ENCODE assay signal across 8 cellular contexts in genomic region chr3:101676765-101677435, GRCh38. TPM values are rescaled to one million over a fixed set of nuclear protein-coding genes. Genes with fewer than 3 reads are reported as not detected.
DNase-seq lines count a peak whose midpoint lies in the region; ATAC-seq lines count a peak whose summit lies in the region.

TSS of gene ZBTB11 (minus strand) at chr3:101677132. CDS start at chr3:101676914, 218 bp downstream.

- POLR2A ChIA-PET in activated CD4-positive, alpha-beta T cell treated with anti-CD3 and anti-CD28 coated beads, Interleukin-2, amount 10 ng/mL, durations not matched to agents 7 days and 5 days (lab: Charles Lee), result interaction anchor here (1.1 kb wide), 1 partner anchor 103 kb away, joined by 3 read pairs; the partner anchor contains the start of gene PCNP

- H4K8ac ChIP-seq in mesenchymal stem cell (ENCODE audit: low read length), result peak within 1 kb of the TSS; percentile 87

- H3K36me3 Mint-ChIP-seq in activated CD4-positive, alpha-beta T cell treated with anti-CD3 and anti-CD28 coated beads, Interleukin-2, amount 10 ng/mL, durations not matched to agents 7 days and 5 days (ENCODE audit: low read depth), result peaks cover 38% of the 10 kb centered on the region

- H2AK5ac ChIP-seq in mesenchymal stem cell (ENCODE audit: low read length, severe bottlenecking), result no peak within 1 kb of the TSS

- H3K27me3 ChIP-seq in mesenchymal stem cell (ENCODE audit: control insufficient read depth in 1 of 2, insufficient read depth in 1 of 2, low read length in 2 of 2), result no peaks in the 10 kb centered on the region

- peak within 1 kb of the TSS; percentile 88 for H3K4me2 ChIP-seq in mesenchymal stem cell (ENCODE audit: low read length, poor library complexity, severe bottlenecking)

- peak; percentile 96 for DNase-seq in AG08396 (ENCODE audit: low spot score)
- DNase-seq in activated CD4-positive, alpha-beta T cell treated with anti-CD3 and anti-CD28 coated beads, Interleukin-2, amount 10 ng/mL, durations not matched to agents 7 days and 5 days, result peak; percentile 100
- DNase-seq in effector CD4-positive, alpha-beta T cell, result peak; percentile 100
- peak; percentile 100 for DNase-seq in mesenchymal stem cell
- peak; percentile 98 to 100 for DNase-seq in stimulated activated CD8-positive, alpha-beta memory T cell treated with anti-CD3 and anti-CD28 coated beads, Interleukin-15, amount 100 ng/mL, for 4 hours (ENCODE audit: low read depth in 2 of 2)
- no peak for DNase-seq in NCI-H187 (lab: John Stamatoyannopoulos, UW)

- H3K4me1 Mint-ChIP-seq in activated CD4-positive, alpha-beta T cell treated with anti-CD3 and anti-CD28 coated beads, Interleukin-2, amount 10 ng/mL, durations not matched to agents 7 days and 5 days, result peaks cover 52% of the 10 kb centered on the region

- CTCF ChIA-PET in activated CD4-positive, alpha-beta T cell treated with anti-CD3 and anti-CD28 coated beads, Interleukin-2, amount 10 ng/mL, durations not matched to agents 7 days and 5 days (lab: Charles Lee), result interaction anchor here (1.0 to 3.6 kb wide), 6 partner anchors 9 to 260 kb away, joined by 3 to 21 read pairs (median 6); partner anchors contain the start of genes PCNP and RPL24

- H3K27me3 Mint-ChIP-seq in activated CD4-positive, alpha-beta T cell treated with anti-CD3 and anti-CD28 coated beads, Interleukin-2, amount 10 ng/mL, durations not matched to agents 7 days and 5 days, result no peaks in the 10 kb centered on the region

- peak within 1 kb of the TSS; percentile 33 to 77 for H2BK12ac ChIP-seq in mesenchymal stem cell (ENCODE audit: low read length in 2 of 2)

- H3K9me3 ChIP-seq in mesenchymal stem cell (ENCODE audit: control insufficient read depth, low read length), result no peaks in the 10 kb centered on the region

- under 1% methylated on average over 53 of the region's 57 CpGs for WGBS in mesenchymal stem cell

- no peaks in the 10 kb centered on the region for H3K9me3 Mint-ChIP-seq in activated CD4-positive, alpha-beta T cell treated with anti-CD3 and anti-CD28 coated beads, Interleukin-2, amount 10 ng/mL, durations not matched to agents 7 days and 5 days

- H4K91ac ChIP-seq in mesenchymal stem cell (ENCODE audit: low read length), result peak within 1 kb of the TSS; percentile 97

- peak within 1 kb of the TSS; percentile 96 for H3K9ac ChIP-seq in mesenchymal stem cell (ENCODE audit: low read length)

- peak within 1 kb of the TSS; percentile 98 for H3K27ac Mint-ChIP-seq in activated CD4-positive, alpha-beta T cell treated with anti-CD3 and anti-CD28 coated beads, Interleukin-2, amount 10 ng/mL, durations not matched to agents 7 days and 5 days

- H2BK15ac ChIP-seq in mesenchymal stem cell (ENCODE audit: low read depth, poor library complexity, severe bottlenecking), result peak within 1 kb of the TSS; percentile 93

- H3K4me3 Mint-ChIP-seq in activated CD4-positive, alpha-beta T cell treated with anti-CD3 and anti-CD28 coated beads, Interleukin-2, amount 10 ng/mL, durations not matched to agents 7 days and 5 days, result peak within 1 kb of the TSS; percentile 93

- peak within 1 kb of the TSS; percentile 99 to 100 for H3K4me3 ChIP-seq in mesenchymal stem cell (ENCODE audit: insufficient read depth in 1 of 2, low read depth in 1 of 2, low read length in 2 of 2)

- peak within 1 kb of the TSS in 1 of 2 experiments; percentile 99 for H3K14ac ChIP-seq in mesenchymal stem cell (ENCODE audit: low read length in 2 of 2)

- H3K23ac ChIP-seq in mesenchymal stem cell (ENCODE audit: low read length in 2 of 2), result peak within 1 kb of the TSS; percentile 90 to 92

- peak within 1 kb of the TSS; percentile 87 for H2AFZ ChIP-seq in mesenchymal stem cell (ENCODE audit: low read depth, low read length)

- peaks cover 21 to 22% of the 10 kb centered on the region in 2 experiments for H3K36me3 ChIP-seq in mesenchymal stem cell (ENCODE audit: control insufficient read depth in 1 of 2, insufficient read depth in 2 of 2, low read depth in 1 of 2, low read length in 2 of 2)

- peak within 1 kb of the TSS; percentile 46 for H2BK5ac ChIP-seq in mesenchymal stem cell (ENCODE audit: low read depth, low read length, poor library complexity, severe bottlenecking)

- ATAC-seq in GM19328 (IDR thresholded peaks at IDR 0.05; ENCODE audit: unreplicated experiment) (peak; percentile 55), HG03558 (IDR thresholded peaks at IDR 0.05; ENCODE audit: extremely low read depth, unreplicated experiment) (peak; percentile 57)

- H3K18ac ChIP-seq in mesenchymal stem cell (ENCODE audit: low read depth in 1 of 2, low read length in 2 of 2), result peak within 1 kb of the TSS; percentile 98 to 99

- peak within 1 kb of the TSS; percentile 39 to 94 for H3K4ac ChIP-seq in mesenchymal stem cell (ENCODE audit: low read depth in 1 of 2, low read length in 2 of 2)

- H3K4me1 ChIP-seq in mesenchymal stem cell (ENCODE audit: control insufficient read depth, insufficient read depth, low read depth, low read length), result peaks cover 15% of the 10 kb centered on the region

- peak within 1 kb of the TSS; percentile 64 for H3K27ac ChIP-seq in mesenchymal stem cell (ENCODE audit: low read length, poor library complexity, severe bottlenecking)

- peak within 1 kb of the TSS; percentile 92 for H2BK120ac ChIP-seq in mesenchymal stem cell (ENCODE audit: low read depth, low read length)

- peaks cover 4% of the 10 kb centered on the region for H3K79me1 ChIP-seq in mesenchymal stem cell (replicated peaks; ENCODE audit: low read length, poor library complexity, severe bottlenecking)

RNA-seq across cellular contexts. Expression of gene ZBTB11, which starts in this region (rescaled TPM):
- 10 to 100 TPM; 30.5 to 34.0 TPM for total RNA-seq in activated CD4-positive, alpha-beta T cell treated with anti-CD3 and anti-CD28 coated beads, Interleukin-2, amount 10 ng/mL, durations not matched to agents 7 days and 5 days
- 7.1 TPM for polyA plus RNA-seq in mesenchymal stem cell (2013, experiment 1 of 2)
- 7.2 TPM for polyA plus RNA-seq in mesenchymal stem cell (2013, experiment 2 of 2)

Comparison
In these comparisons a context has a peak if more than half of its experiments do, and no peak if none do; other contexts are left out.
1. DNase-seq: peak in AG08396 (single experiment), activated CD4-positive, alpha-beta T cell treated with anti-CD3 and anti-CD28 coated beads, Interleukin-2, amount 10 ng/mL, durations not matched to agents 7 days and 5 days (single experiment), effector CD4-positive, alpha-beta T cell (single experiment), mesenchymal stem cell (single experiment) and stimulated activated CD8-positive, alpha-beta memory T cell treated with anti-CD3 and anti-CD28 coated beads, Interleukin-15, amount 100 ng/mL, for 4 hours (2 of 2); none in NCI-H187 (0 of 2).